1 cellular context compared by ENCODE assay signal in the genomic region with DNA sequence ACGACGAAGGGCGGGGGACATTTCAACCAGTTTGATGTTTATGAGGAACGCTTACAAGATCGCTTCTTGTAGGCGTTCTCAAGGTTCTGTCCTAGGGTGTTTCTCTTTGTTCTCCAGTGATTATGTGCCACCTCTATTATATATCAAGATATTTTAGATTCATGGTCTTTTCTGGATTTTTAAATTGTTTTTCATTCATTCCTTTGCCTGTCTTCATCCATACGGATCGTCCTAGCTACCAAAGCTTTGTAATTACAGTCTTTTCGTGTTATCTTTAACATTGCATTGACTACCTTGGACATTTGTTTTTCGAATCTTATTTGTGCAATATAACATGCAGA.
TF ChIP-seq lines count a peak whose summit lies in the region.

No MANE protein-coding gene starts in this region.

TF ChIP-seq in WTC11, 78 proteins besides CTCF, POLR2A, EP300 and RAD21 (continued from another document):
- TF ChIP-seq, protein P1, sequence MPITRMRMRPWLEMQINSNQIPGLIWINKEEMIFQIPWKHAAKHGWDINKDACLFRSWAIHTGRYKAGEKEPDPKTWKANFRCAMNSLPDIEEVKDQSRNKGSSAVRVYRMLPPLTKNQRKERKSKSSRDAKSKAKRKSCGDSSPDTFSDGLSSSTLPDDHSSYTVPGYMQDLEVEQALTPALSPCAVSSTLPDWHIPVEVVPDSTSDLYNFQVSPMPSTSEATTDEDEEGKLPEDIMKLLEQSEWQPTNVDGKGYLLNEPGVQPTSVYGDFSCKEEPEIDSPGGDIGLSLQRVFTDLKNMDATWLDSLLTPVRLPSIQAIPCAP (CRISPR knock-in tag; IDR thresholded peaks at IDR 0.05), result no peak
- TF ChIP-seq, protein P2, sequence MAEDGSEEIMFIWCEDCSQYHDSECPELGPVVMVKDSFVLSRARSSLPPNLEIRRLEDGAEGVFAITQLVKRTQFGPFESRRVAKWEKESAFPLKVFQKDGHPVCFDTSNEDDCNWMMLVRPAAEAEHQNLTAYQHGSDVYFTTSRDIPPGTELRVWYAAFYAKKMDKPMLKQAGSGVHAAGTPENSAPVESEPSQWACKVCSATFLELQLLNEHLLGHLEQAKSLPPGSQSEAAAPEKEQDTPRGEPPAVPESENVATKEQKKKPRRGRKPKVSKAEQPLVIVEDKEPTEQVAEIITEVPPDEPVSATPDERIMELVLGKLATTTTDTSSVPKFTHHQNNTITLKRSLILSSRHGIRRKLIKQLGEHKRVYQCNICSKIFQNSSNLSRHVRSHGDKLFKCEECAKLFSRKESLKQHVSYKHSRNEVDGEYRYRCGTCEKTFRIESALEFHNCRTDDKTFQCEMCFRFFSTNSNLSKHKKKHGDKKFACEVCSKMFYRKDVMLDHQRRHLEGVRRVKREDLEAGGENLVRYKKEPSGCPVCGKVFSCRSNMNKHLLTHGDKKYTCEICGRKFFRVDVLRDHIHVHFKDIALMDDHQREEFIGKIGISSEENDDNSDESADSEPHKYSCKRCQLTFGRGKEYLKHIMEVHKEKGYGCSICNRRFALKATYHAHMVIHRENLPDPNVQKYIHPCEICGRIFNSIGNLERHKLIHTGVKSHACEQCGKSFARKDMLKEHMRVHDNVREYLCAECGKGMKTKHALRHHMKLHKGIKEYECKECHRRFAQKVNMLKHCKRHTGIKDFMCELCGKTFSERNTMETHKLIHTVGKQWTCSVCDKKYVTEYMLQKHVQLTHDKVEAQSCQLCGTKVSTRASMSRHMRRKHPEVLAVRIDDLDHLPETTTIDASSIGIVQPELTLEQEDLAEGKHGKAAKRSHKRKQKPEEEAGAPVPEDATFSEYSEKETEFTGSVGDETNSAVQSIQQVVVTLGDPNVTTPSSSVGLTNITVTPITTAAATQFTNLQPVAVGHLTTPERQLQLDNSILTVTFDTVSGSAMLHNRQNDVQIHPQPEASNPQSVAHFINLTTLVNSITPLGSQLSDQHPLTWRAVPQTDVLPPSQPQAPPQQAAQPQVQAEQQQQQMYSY (CRISPR knock-in tag; IDR thresholded peaks at IDR 0.05), result no peak
- TF ChIP-seq SP1 (CRISPR knock-in tag; conservative IDR thresholded peaks at IDR 0.05) (no peak), ZNF423 (CRISPR knock-in tag; IDR thresholded peaks at IDR 0.05) (no peak), EMX1 (CRISPR knock-in tag; IDR thresholded peaks at IDR 0.05) (no peak), NR1H2 (CRISPR knock-in tag; IDR thresholded peaks at IDR 0.05) (no peak), FOXP1 (CRISPR knock-in tag; IDR thresholded peaks at IDR 0.05; ENCODE audit: borderline replicate concordance) (no peak), CREB1 (CRISPR knock-in tag; IDR thresholded peaks at IDR 0.05) (no peak)
